17 cellular contexts compared by ENCODE assay signal in genomic region chr12:68824597-68825250, GRCh38. TPM values are rescaled to one million over a fixed set of nuclear protein-coding genes. Genes with fewer than 3 reads are reported as not detected.
DNase-seq lines count a peak whose midpoint lies in the region; ATAC-seq and TF ChIP-seq lines count a peak whose summit lies in the region.
"Had no signal": no experiment of that assay in that cellular context is flagged by ENCODE, and none has a peak within 500 bp of the region (broad histone marks: within the 10 kb centered on the region; RNA-seq: fewer than 3 reads in every experiment).

No MANE protein-coding gene starts in this region.

- H3K27ac Mint-ChIP-seq in natural killer cell, result peak overlapping the region; percentile 9 to 68
- no peak overlapping the region for H3K27ac Mint-ChIP-seq in natural killer cell treated with Interleukin-12 subunit alpha and Interleukin-12 subunit beta and Interleukin-15 and Interleukin-18, amount 100 ng/mL, for 72 hours
- peak overlapping the region; percentile 78 for H3K27ac Mint-ChIP-seq in T-helper 17 cell
- H3K27ac Mint-ChIP-seq: B cell had no signal

- H3K4me3 ChIP-seq in mammary epithelial cell (replicated peaks in 1 of 3; ENCODE audit: insufficient read depth in 1 of 3, low read depth in 2 of 3, low read length in 3 of 3), result no peak overlapping the region
- H3K4me3 ChIP-seq: HAP-1 had no signal

- H3K27me3 ChIP-seq in mammary epithelial cell (ENCODE audit: insufficient read depth, low read length), result no peaks in the 10 kb centered on the region

- TF ChIP-seq CTCF in natural killer cell (IDR thresholded peaks at IDR 0.05), result no peak
- no peak for TF ChIP-seq CTCF in mammary epithelial cell (conservative IDR thresholded peaks at IDR 0.05 in 1 of 2, IDR thresholded peaks at IDR 0.05 in 1 of 2; ENCODE audit: extremely low read depth in 1 of 2, insufficient read depth in 1 of 2, low read depth in 1 of 2, low read length in 2 of 2)

- no peaks in the 10 kb centered on the region for H3K9me3 ChIP-seq in T-helper 17 cell (ENCODE audit: control insufficient read depth, low read length, poor library complexity, severe bottlenecking)
- no peaks in the 10 kb centered on the region for H3K9me3 ChIP-seq in mammary epithelial cell (replicated peaks; ENCODE audit: insufficient read depth, low read length)
- H3K9me3 ChIP-seq: HAP-1 had no signal

- no peak overlapping the region for H3K4me3 Mint-ChIP-seq in natural killer cell
- H3K4me3 Mint-ChIP-seq in natural killer cell treated with Interleukin-12 subunit alpha and Interleukin-12 subunit beta and Interleukin-15 and Interleukin-18, amount 100 ng/mL, for 72 hours, result no peak overlapping the region
- peak overlapping the region; percentile 59 for H3K4me3 Mint-ChIP-seq in T-helper 17 cell
- H3K4me3 Mint-ChIP-seq: B cell; CD4-positive, CD25-positive, alpha-beta regulatory T cell had no signal

- in situ Hi-C loops in mammary epithelial cell (cut with MboI; ENCODE audit: low sequenced_read_pairs in 2 of 2), result no loop called here

- H3K4me1 ChIP-seq in mammary epithelial cell (ENCODE audit: insufficient read depth, low read length), result no peaks in the 10 kb centered on the region
- H3K4me1 ChIP-seq: HAP-1 had no signal

- dilution Hi-C loops in mammary epithelial cell (cut with HindIII; ENCODE audit: low sequenced_read_pairs), result loop anchor here (25.0 kb wide), 1 partner anchor 112 kb away; no protein-coding TSS in a partner anchor

- ATAC-seq in natural killer cell (no peak), T-helper 17 cell (no peak), GM19395 (IDR thresholded peaks at IDR 0.05; ENCODE audit: unreplicated experiment) (no peak)
- no peak for ATAC-seq in natural killer cell treated with Interleukin-12 subunit alpha and Interleukin-12 subunit beta and Interleukin-15 and Interleukin-18, amount 100 ng/mL, for 72 hours

- 98% methylated on average over 16 of the region's 16 CpGs for WGBS in mammary epithelial cell (ENCODE audit: low coverage, missing lambda C conversion rate)

- no peak overlapping the region for H3K4me2 ChIP-seq in mammary epithelial cell (ENCODE audit: insufficient read depth, low read depth, low read length)

- no peaks in the 10 kb centered on the region for H3K27me3 Mint-ChIP-seq in natural killer cell (ENCODE audit: low read depth in 2 of 2)
- no peaks in the 10 kb centered on the region for H3K27me3 Mint-ChIP-seq in natural killer cell treated with Interleukin-12 subunit alpha and Interleukin-12 subunit beta and Interleukin-15 and Interleukin-18, amount 100 ng/mL, for 72 hours
- H3K27me3 Mint-ChIP-seq in T-helper 17 cell, result no peaks in the 10 kb centered on the region
- H3K27me3 Mint-ChIP-seq: B cell; CD4-positive, CD25-positive, alpha-beta regulatory T cell had no signal

- no peaks in the 10 kb centered on the region for H3K9me3 Mint-ChIP-seq in natural killer cell
- H3K9me3 Mint-ChIP-seq in natural killer cell treated with Interleukin-12 subunit alpha and Interleukin-12 subunit beta and Interleukin-15 and Interleukin-18, amount 100 ng/mL, for 72 hours, result no peaks in the 10 kb centered on the region

- H3K36me3 Mint-ChIP-seq in natural killer cell, result no peaks in the 10 kb centered on the region
- peaks cover 27% of the 10 kb centered on the region for H3K36me3 Mint-ChIP-seq in natural killer cell treated with Interleukin-12 subunit alpha and Interleukin-12 subunit beta and Interleukin-15 and Interleukin-18, amount 100 ng/mL, for 72 hours
- peaks cover 8% of the 10 kb centered on the region for H3K36me3 Mint-ChIP-seq in T-helper 17 cell (ENCODE audit: low read depth)

- peaks cover 59% of the 10 kb centered on the region for H3K79me2 ChIP-seq in mammary epithelial cell (ENCODE audit: insufficient read depth, low read length)

- DNase-seq in natural killer cell (no peak), T-helper 17 cell (no peak), epithelial cell of prostate (ENCODE audit: low read depth, low spot score) (no peak), activated gamma-delta T cell treated with Interleukin-2 at 50 U/mL for 16 hours (no peak), mammary epithelial cell (no peak)
- no peak for DNase-seq in natural killer cell treated with Interleukin-12 subunit alpha and Interleukin-12 subunit beta and Interleukin-15 and Interleukin-18, amount 100 ng/mL, for 72 hours (ENCODE audit: low spot score)
- DNase-seq: CD4-positive, CD25-positive, alpha-beta regulatory T cell; EL; NCI-H1105 treated with DMSO at 0.1 percent for 48 hours; NCI-H187; NCI-H446; NCI-H69; NK-92 treated with Interleukin-12 subunit alpha and Interleukin-12 subunit beta, amount 100 ng/mL, for 24 hours; SHP77 treated with DMSO at 0.1 percent for 48 hours had no signal

- H2AFZ ChIP-seq in mammary epithelial cell (ENCODE audit: low read depth, low read length), result no peak overlapping the region

- peaks cover 7% of the 10 kb centered on the region for H4K20me1 ChIP-seq in mammary epithelial cell (ENCODE audit: insufficient read depth, low read length)

- H3K9ac ChIP-seq in mammary epithelial cell (ENCODE audit: insufficient read depth, low read length), result no peak overlapping the region

- no TSS peak for BruUV-seq in mammary epithelial cell (replicated peaks; lab: Mats Ljungman, UMichigan)

- H3K36me3 ChIP-seq in mammary epithelial cell (ENCODE audit: insufficient read depth, low read length), result peaks cover 75% of the 10 kb centered on the region

- CTCF ChIA-PET in mammary epithelial cell (lab: Charles Lee; ENCODE audit: low non-redundant PET), result no interaction called here

- intact Hi-C loops in natural killer cell (cut with micrococcal nuclease), result no loop called here
- intact Hi-C loops in mammary epithelial cell (cut with micrococcal nuclease), result no loop called here

- H3K4me1 Mint-ChIP-seq in natural killer cell (peaks cover 6 to 18% of the 10 kb centered on the region in 2 donors), T-helper 17 cell (peaks cover 11% of the 10 kb centered on the region)
- H3K4me1 Mint-ChIP-seq in natural killer cell treated with Interleukin-12 subunit alpha and Interleukin-12 subunit beta and Interleukin-15 and Interleukin-18, amount 100 ng/mL, for 72 hours (ENCODE audit: low read depth in 2 of 2), result peaks cover 0 to 12% of the 10 kb centered on the region in 2 donors

- H3K27ac ChIP-seq in epithelial cell of prostate (peak overlapping the region; percentile 7), mammary epithelial cell (ENCODE audit: insufficient read depth, low read depth, low read length) (no peak overlapping the region)

RNA-seq across cellular contexts. Expression of gene MDM2, which starts 16.7 kb away (rescaled TPM):
- 100 to 1,000 TPM; 130 to 143 (median 132) TPM for total RNA-seq in natural killer cell
- total RNA-seq in natural killer cell treated with Interleukin-12 subunit alpha and Interleukin-12 subunit beta and Interleukin-15 and Interleukin-18, amount 100 ng/mL, for 72 hours, result 100 to 1,000 TPM; 248 to 253 TPM
- total RNA-seq in T-helper 17 cell, result 100 to 1,000 TPM in 1 of 2 donors, 10 to 100 TPM in 1; 96.3 to 101 TPM
- total RNA-seq in mammary epithelial cell, result 100 to 1,000 TPM; 304 to 321 TPM
- polyA plus RNA-seq in mammary epithelial cell, result 35.7 TPM
- 210 TPM for polyA minus RNA-seq in mammary epithelial cell

Comparison
In these comparisons a context has a peak if more than half of its experiments do, and no peak if none do; other contexts are left out.
1. H3K27ac Mint-ChIP-seq: peak in natural killer cell (2 of 2) and T-helper 17 cell (single experiment); none in natural killer cell treated with Interleukin-12 subunit alpha and Interleukin-12 subunit beta and Interleukin-15 and Interleukin-18, amount 100 ng/mL, for 72 hours (0 of 2).